9 cellular contexts compared by ENCODE assay signal in the genomic region with DNA sequence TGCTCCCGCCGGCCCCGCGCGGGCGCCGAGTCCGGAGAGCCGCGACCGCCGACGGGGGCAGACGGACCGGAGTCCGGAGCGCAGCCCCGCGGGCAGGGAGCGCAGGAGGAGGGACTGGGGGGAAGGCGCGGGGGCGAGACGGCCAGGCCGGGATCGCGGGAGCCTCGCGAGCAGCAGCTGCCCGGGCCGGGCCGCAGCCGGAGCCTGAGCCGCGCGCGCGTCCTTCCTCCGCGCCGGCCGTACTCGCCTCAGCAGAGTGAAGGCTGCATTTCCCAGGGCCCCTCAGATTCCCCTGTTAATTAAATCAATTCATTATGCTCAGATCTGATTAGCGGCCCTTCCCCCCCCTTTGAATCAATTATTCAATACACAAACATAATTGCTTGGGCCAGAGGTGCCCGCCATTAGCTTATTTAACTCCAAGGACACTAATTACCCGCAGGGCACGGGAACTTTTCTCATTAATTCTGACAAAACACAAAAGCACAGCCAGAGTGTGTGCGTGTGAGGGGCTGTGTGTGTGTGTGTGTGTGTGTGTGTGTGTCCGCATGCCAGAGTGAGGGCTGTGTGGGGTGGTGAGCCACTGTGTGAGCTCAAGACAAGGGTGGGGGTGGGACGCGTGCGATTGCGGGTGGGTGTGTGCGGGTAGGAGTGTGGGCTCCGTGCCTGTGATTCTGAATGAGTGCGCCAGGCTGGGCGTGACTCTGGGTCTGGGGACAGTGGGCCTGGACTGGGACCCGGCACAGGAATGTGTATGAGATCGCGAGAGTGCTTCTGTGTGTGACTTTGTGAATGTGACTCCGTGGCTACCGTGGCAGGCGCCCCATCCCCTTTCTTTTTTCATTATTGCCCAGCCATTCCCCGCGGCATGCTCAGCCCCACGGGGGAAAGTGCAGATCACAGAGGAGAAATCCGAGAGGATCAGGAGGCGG. TPM values are rescaled to one million over a fixed set of nuclear protein-coding genes. Genes with fewer than 3 reads are reported as not detected.
DNase-seq lines count a peak whose midpoint lies in the region; ATAC-seq and TF ChIP-seq lines count a peak whose summit lies in the region.
"Had no signal": no experiment of that assay in that cellular context is flagged by ENCODE, and none has a peak within 500 bp of the region (broad histone marks: within the 10 kb centered on the region; RNA-seq: fewer than 3 reads in every experiment).

No MANE protein-coding gene starts in this region.

- intact Hi-C loops in activated T-helper 2 cell treated with anti-CD3 and anti-CD28 coated beads, Interferon-gamma antibody, Interleukin-2, Interleukin-4, amounts not matched to agents 10 μg/mL and 5 μg/mL and 100 μg/mL, durations not matched to agents 14 hours and 24 hours and 36 hours (cut with micrococcal nuclease): no loop called here
- intact Hi-C loops in spleen (cut with DNase I; ENCODE audit: low total_unique reads): no loop called here

- DNase-seq in NCI-H1417 (lab: John Stamatoyannopoulos, UW): peak in 2 of 3 experiments; percentile 69 to 83
- no peak for DNase-seq in NCI-H1417 treated with DMSO at 0.1 percent for 48 hours (lab: John Stamatoyannopoulos, UW)
- DNase-seq in activated T-helper 2 cell treated with anti-CD3 and anti-CD28 coated beads, Interferon-gamma antibody, Interleukin-2, Interleukin-4, amounts not matched to agents 10 μg/mL and 5 μg/mL and 100 μg/mL, durations not matched to agents 14 hours and 24 hours and 36 hours (ENCODE audit: low spot score): no peak
- DNase-seq in islet precursor cell: peak; percentile 53
- DNase-seq in spleen: peak; percentile 74
- no peak for DNase-seq in activated CD4-positive, alpha-beta T cell treated with anti-CD3 and anti-CD28 coated beads, Interleukin-2, amount 50 U/mL, for 4 hours

- peaks cover 4% of the 10 kb centered on the region for H3K4me1 Mint-ChIP-seq in activated T-helper 2 cell treated with anti-CD3 and anti-CD28 coated beads, Interferon-gamma antibody, Interleukin-2, Interleukin-4, amounts not matched to agents 10 μg/mL and 5 μg/mL and 100 μg/mL, durations not matched to agents 14 hours and 24 hours and 36 hours (ENCODE audit: low read depth)

- peak overlapping the region; percentile 35 to 79 (median 50) for H3K4me3 ChIP-seq in spleen

- ATAC-seq in GM19463 (IDR thresholded peaks at IDR 0.05; ENCODE audit: unreplicated experiment) (no peak), GM18867 (IDR thresholded peaks at IDR 0.05; ENCODE audit: unreplicated experiment) (no peak)

- H3K4me1 ChIP-seq in spleen: peaks cover 2 to 28% (median 18%) of the 10 kb centered on the region in 6 donors

- no peaks in the 10 kb centered on the region for H3K9me3 Mint-ChIP-seq in activated T-helper 2 cell treated with anti-CD3 and anti-CD28 coated beads, Interferon-gamma antibody, Interleukin-2, Interleukin-4, amounts not matched to agents 10 μg/mL and 5 μg/mL and 100 μg/mL, durations not matched to agents 14 hours and 24 hours and 36 hours

- H3K36me3 Mint-ChIP-seq in activated T-helper 2 cell treated with anti-CD3 and anti-CD28 coated beads, Interferon-gamma antibody, Interleukin-2, Interleukin-4, amounts not matched to agents 10 μg/mL and 5 μg/mL and 100 μg/mL, durations not matched to agents 14 hours and 24 hours and 36 hours (ENCODE audit: low read depth): no peaks in the 10 kb centered on the region

- H3K36me3 ChIP-seq in spleen: no peaks in the 10 kb centered on the region

- H3K9me3 ChIP-seq in spleen: no peaks in the 10 kb centered on the region

- no peak for TF ChIP-seq POLR2A in spleen (IDR thresholded peaks at IDR 0.05)

- peak overlapping the region; percentile 26 for H3K4me3 Mint-ChIP-seq in activated T-helper 2 cell treated with anti-CD3 and anti-CD28 coated beads, Interferon-gamma antibody, Interleukin-2, Interleukin-4, amounts not matched to agents 10 μg/mL and 5 μg/mL and 100 μg/mL, durations not matched to agents 14 hours and 24 hours and 36 hours (ENCODE audit: low read depth)

- peaks cover 78% of the 10 kb centered on the region for H3K27me3 Mint-ChIP-seq in activated T-helper 2 cell treated with anti-CD3 and anti-CD28 coated beads, Interferon-gamma antibody, Interleukin-2, Interleukin-4, amounts not matched to agents 10 μg/mL and 5 μg/mL and 100 μg/mL, durations not matched to agents 14 hours and 24 hours and 36 hours (ENCODE audit: low read depth)

- H3K27ac ChIP-seq in spleen: no peak overlapping the region

- 18 to 34% (median 23%) methylated on average over 40 to 68 of the region's 68 CpGs for WGBS in spleen, 5 donors

- peaks cover 0 to 80% (median 44%) of the 10 kb centered on the region in 7 donors for H3K27me3 ChIP-seq in spleen (replicated peaks in 1 of 7)

- H3K27ac Mint-ChIP-seq in activated T-helper 2 cell treated with anti-CD3 and anti-CD28 coated beads, Interferon-gamma antibody, Interleukin-2, Interleukin-4, amounts not matched to agents 10 μg/mL and 5 μg/mL and 100 μg/mL, durations not matched to agents 14 hours and 24 hours and 36 hours: no peak overlapping the region

- no peak for TF ChIP-seq CTCF in spleen (IDR thresholded peaks at IDR 0.05 in 8 of 11, conservative IDR thresholded peaks at IDR 0.05 in 3 of 11)

RNA-seq across cellular contexts. Expression of a gene that starts 5.1 kb away (rescaled TPM):
- not detected in 2 replicates for total RNA-seq in activated T-helper 2 cell treated with anti-CD3 and anti-CD28 coated beads, Interferon-gamma antibody, Interleukin-2, Interleukin-4, amounts not matched to agents 10 μg/mL and 5 μg/mL and 100 μg/mL, durations not matched to agents 14 hours and 24 hours and 36 hours
- total RNA-seq in spleen: 1 to 10 TPM in 2 of 7 donors, under 1 TPM in 1, not detected in 4; 0.57 to 1.0 (median 1.0) TPM
- polyA plus RNA-seq in spleen: under 1 TPM in 2 of 3 donors, not detected in 1; 0.17 to 0.20 TPM
- polyA plus RNA-seq: AG04450 had no signal

Comparison
In these comparisons a context has a peak if more than half of its experiments do, and no peak if none do; other contexts are left out.
1. DNase-seq: peak in NCI-H1417 (2 of 3), islet precursor cell (single experiment) and spleen (single experiment); none in NCI-H1417 treated with DMSO at 0.1 percent for 48 hours (single experiment), activated T-helper 2 cell treated with anti-CD3 and anti-CD28 coated beads, Interferon-gamma antibody, Interleukin-2, Interleukin-4, amounts not matched to agents 10 μg/mL and 5 μg/mL and 100 μg/mL, durations not matched to agents 14 hours and 24 hours and 36 hours (single experiment) and activated CD4-positive, alpha-beta T cell treated with anti-CD3 and anti-CD28 coated beads, Interleukin-2, amount 50 U/mL, for 4 hours (0 of 2).